ENCODE assay signal across 8 cellular contexts in genomic region chr17:74972973-74973328, GRCh38. TPM values are rescaled to one million over a fixed set of nuclear protein-coding genes. Genes with fewer than 3 reads are reported as not detected.
DNase-seq lines count a peak whose midpoint lies in the region; ATAC-seq and TF ChIP-seq lines count a peak whose summit lies in the region.

No MANE protein-coding gene starts in this region.

- ATAC-seq in HCT116: no peak
- no peak for ATAC-seq in activated T-cell treated with anti-CD3 and anti-CD28 coated beads, Interleukin-2, amount 50 U/mL, for 72 hours (replicated peaks in 1 of 2)
- ATAC-seq in stimulated activated naive CD8-positive, alpha-beta T cell treated with anti-CD3 and anti-CD28 coated beads, Interleukin-15, amount 100 ng/mL, for 72 hours: no peak
- ATAC-seq in HG03025 (IDR thresholded peaks at IDR 0.05; ENCODE audit: low FRiP score, unreplicated experiment): no peak

- POLR2A ChIA-PET in HCT116 (lab: Charles Lee): interaction anchor here (1.4 to 2.2 kb wide), 4 partner anchors 11 to 40 kb away, joined by 3 to 11 read pairs (median 4); partner anchors contain the start of genes CDR2L and MRPL58

- no peaks in the 10 kb centered on the region for H3K36me3 Mint-ChIP-seq in activated T-cell treated with anti-CD3 and anti-CD28 coated beads, Interleukin-2, amount 50 U/mL, for 72 hours (ENCODE audit: insufficient read depth in 2 of 2)
- no peaks in the 10 kb centered on the region for H3K36me3 Mint-ChIP-seq in immature natural killer cell

- CTCF ChIA-PET in HCT116 (lab: Charles Lee): interaction anchor here (0.8 to 4.5 kb wide), 7 partner anchors 9 to 229 kb away, joined by 3 to 36 read pairs (median 4); no protein-coding TSS in a partner anchor

- H3K4me1 ChIP-seq in HCT116 (ENCODE audit: control insufficient read depth in 1 of 2, insufficient read depth in 2 of 2, low read length in 2 of 2): peaks cover 36% of the 10 kb centered on the region in 2 experiments

- no peak overlapping the region for H3K9ac ChIP-seq in HCT116 (ENCODE audit: low read length)

- intact Hi-C loops in HCT116 (cut with micrococcal nuclease): no loop called here

- no peaks in the 10 kb centered on the region for H3K27me3 ChIP-seq in HCT116 (ENCODE audit: insufficient read depth, low read length)

- no peaks in the 10 kb centered on the region for H4K20me1 ChIP-seq in HCT116 (ENCODE audit: insufficient read depth)

- peaks cover 7% of the 10 kb centered on the region for H3K4me1 Mint-ChIP-seq in activated T-cell treated with anti-CD3 and anti-CD28 coated beads, Interleukin-2, amount 50 U/mL, for 72 hours (ENCODE audit: low read depth)
- peaks cover 4 to 6% of the 10 kb centered on the region in 2 donors for H3K4me1 Mint-ChIP-seq in immature natural killer cell
- peaks cover 15% of the 10 kb centered on the region for H3K4me1 Mint-ChIP-seq in stimulated activated naive CD8-positive, alpha-beta T cell treated with anti-CD3 and anti-CD28 coated beads, Interleukin-15, amount 100 ng/mL, for 72 hours

- H3K4me3 Mint-ChIP-seq in activated T-cell treated with anti-CD3 and anti-CD28 coated beads, Interleukin-2, amount 50 U/mL, for 72 hours: peak overlapping the region; percentile 89 to 94
- H3K4me3 Mint-ChIP-seq in immature natural killer cell: peak overlapping the region; percentile 83 to 95 (median 88)
- peak overlapping the region; percentile 86 to 88 for H3K4me3 Mint-ChIP-seq in stimulated activated naive CD8-positive, alpha-beta T cell treated with anti-CD3 and anti-CD28 coated beads, Interleukin-15, amount 100 ng/mL, for 72 hours

- RAD21 ChIA-PET in HCT116 (lab: Charles Lee; ENCODE audit: low non-redundant PET in 1 of 2, low total read pairs in 2 of 2, uncharacterized antibody in 2 of 2, unreplicated experiment in 2 of 2): interaction anchor here in 1 of 2 experiments (1.0 kb wide), 1 partner anchor 11 kb away, joined by 3 read pairs; no protein-coding TSS in a partner anchor

- H3K27me3 Mint-ChIP-seq in activated T-cell treated with anti-CD3 and anti-CD28 coated beads, Interleukin-2, amount 50 U/mL, for 72 hours (ENCODE audit: low read depth): peaks cover 11% of the 10 kb centered on the region
- peaks cover 6 to 24% (median 12%) of the 10 kb centered on the region in 3 donors for H3K27me3 Mint-ChIP-seq in immature natural killer cell (ENCODE audit: low read depth in 3 of 3)
- peaks cover 31% of the 10 kb centered on the region for H3K27me3 Mint-ChIP-seq in stimulated activated naive CD8-positive, alpha-beta T cell treated with anti-CD3 and anti-CD28 coated beads, Interleukin-15, amount 100 ng/mL, for 72 hours

- H3K9me2 ChIP-seq in HCT116 (ENCODE audit: insufficient read depth): no peaks in the 10 kb centered on the region

- H3K27ac ChIP-seq in HCT116 (ENCODE audit: low read depth, low read length): no peak overlapping the region

- peak overlapping the region; percentile 2 for H3K27ac Mint-ChIP-seq in activated T-cell treated with anti-CD3 and anti-CD28 coated beads, Interleukin-2, amount 50 U/mL, for 72 hours
- H3K27ac Mint-ChIP-seq in immature natural killer cell: peak overlapping the region in 3 of 6 donors; percentile 3 to 76 (median 62)
- peak overlapping the region in 1 of 2 donors; percentile 8 for H3K27ac Mint-ChIP-seq in stimulated activated naive CD8-positive, alpha-beta T cell treated with anti-CD3 and anti-CD28 coated beads, Interleukin-15, amount 100 ng/mL, for 72 hours

- no peaks in the 10 kb centered on the region for H3K79me2 ChIP-seq in HCT116 (ENCODE audit: insufficient read depth, low read length)

- H3K4me2 ChIP-seq in HCT116 (ENCODE audit: low read length): peak overlapping the region; percentile 98

- peak overlapping the region; percentile 87 for H2AFZ ChIP-seq in HCT116 (ENCODE audit: low read depth, low read length, poor library complexity, severe bottlenecking)

- TF ChIP-seq CTCF in HCT116 (IDR thresholded peaks at IDR 0.05 in 2 of 3, conservative IDR thresholded peaks at IDR 0.05 in 1 of 3; ENCODE audit: borderline replicate concordance in 1 of 3, insufficient read depth in 1 of 3, low read depth in 2 of 3, low read length in 2 of 3): no peak

- BruUV-seq in HCT116 (replicated peaks; lab: Mats Ljungman, UMichigan): no TSS peak

- no peak for TF ChIP-seq POLR2A in HCT116 (IDR thresholded peaks at IDR 0.05; ENCODE audit: borderline replicate concordance, extremely low read depth, insufficient read depth, insufficient read length)

- H3K9me3 Mint-ChIP-seq in activated T-cell treated with anti-CD3 and anti-CD28 coated beads, Interleukin-2, amount 50 U/mL, for 72 hours: no peaks in the 10 kb centered on the region
- no peaks in the 10 kb centered on the region for H3K9me3 Mint-ChIP-seq in immature natural killer cell
- no peaks in the 10 kb centered on the region for H3K9me3 Mint-ChIP-seq in stimulated activated naive CD8-positive, alpha-beta T cell treated with anti-CD3 and anti-CD28 coated beads, Interleukin-15, amount 100 ng/mL, for 72 hours

- no peak for DNase-seq in HCT116 (ENCODE audit: low read depth, low spot score)
- no peak for DNase-seq in activated T-cell treated with anti-CD3 and anti-CD28 coated beads, Interleukin-2, amount 50 U/mL, for 72 hours
- DNase-seq in immature natural killer cell: no peak
- no peak for DNase-seq in stimulated activated naive CD8-positive, alpha-beta T cell treated with anti-CD3 and anti-CD28 coated beads, Interleukin-15, amount 100 ng/mL, for 72 hours
- no peak for DNase-seq in AML-193 (lab: John Stamatoyannopoulos, UW)
- no peak for DNase-seq in NCI-H226
- DNase-seq in NOMO-1 (lab: John Stamatoyannopoulos, UW; ENCODE audit: unreplicated experiment in 2 of 2): no peak

- H3K4me3 ChIP-seq in HCT116 (replicated peaks in 1 of 2; ENCODE audit: low read depth in 1 of 2, low read length in 2 of 2): peak overlapping the region; percentile 80 to 84

- H3K9me3 ChIP-seq in HCT116 (ENCODE audit: control insufficient read depth in 1 of 2, insufficient read depth in 1 of 2, low read depth in 1 of 2, low read length in 2 of 2): no peaks in the 10 kb centered on the region

- no peaks in the 10 kb centered on the region for H3K36me3 ChIP-seq in HCT116 (ENCODE audit: control insufficient read depth in 1 of 2, insufficient read depth in 2 of 2, low read length in 2 of 2)

- no peak for TF ChIP-seq RAD21 in HCT116 (IDR thresholded peaks at IDR 0.05; ENCODE audit: low read depth)

TF ChIP-seq in HCT116, 20 proteins besides CTCF, POLR2A, EP300 and RAD21:
- TF ChIP-seq REST (IDR thresholded peaks at IDR 0.05; ENCODE audit: low read depth) (no peak), YY1 (IDR thresholded peaks at IDR 0.05; ENCODE audit: extremely low read depth, insufficient replicate concordance, low read depth, low read length) (no peak), TCF7L2 (IDR thresholded peaks at IDR 0.05; ENCODE audit: borderline replicate concordance, extremely low read depth, insufficient read depth, insufficient read length) (no peak), MAX (IDR thresholded peaks at IDR 0.05) (no peak)

RNA-seq across cellular contexts. Expression of gene HID1, which starts 0.4 kb away (rescaled TPM):
- 43.8 TPM for total RNA-seq in HCT116 (2021; ENCODE audit: unreplicated experiment)
- 37.7 and 58.1 TPM in 2 replicates for polyA plus RNA-seq in HCT116 (2012)
- total RNA-seq in activated T-cell treated with anti-CD3 and anti-CD28 coated beads, Interleukin-2, amount 50 U/mL, for 72 hours: 1 to 10 TPM; 7.3 to 7.4 TPM
- under 1 TPM in 2 of 3 donors, not detected in 1; 0.34 to 0.94 TPM for polyA plus RNA-seq in immature natural killer cell

RNA-seq across cellular contexts. Expression of gene CDR2L, which starts 14.5 kb away (rescaled TPM):
- 26.5 TPM for total RNA-seq in HCT116 (2021; ENCODE audit: unreplicated experiment)
- 16.9 and 17.4 TPM in 2 replicates for polyA plus RNA-seq in HCT116 (2012)
- total RNA-seq in activated T-cell treated with anti-CD3 and anti-CD28 coated beads, Interleukin-2, amount 50 U/mL, for 72 hours: under 1 TPM; 0.56 to 0.72 TPM
- not detected for polyA plus RNA-seq in immature natural killer cell

RNA-seq across cellular contexts. Expression of gene OTOP3, which starts 37.3 kb away (rescaled TPM):
- total RNA-seq in HCT116 (2021; ENCODE audit: unreplicated experiment): not detected
- not detected in 2 replicates for polyA plus RNA-seq in HCT116 (2012)
- not detected for total RNA-seq in activated T-cell treated with anti-CD3 and anti-CD28 coated beads, Interleukin-2, amount 50 U/mL, for 72 hours
- polyA plus RNA-seq in immature natural killer cell: not detected

RNA-seq across cellular contexts. Expression of gene MRPL58, which starts 39.5 kb away (rescaled TPM):
- total RNA-seq in HCT116 (2021; ENCODE audit: unreplicated experiment): 80.5 TPM
- polyA plus RNA-seq in HCT116 (2012): 82.8 and 104 TPM in 2 replicates
- total RNA-seq in activated T-cell treated with anti-CD3 and anti-CD28 coated beads, Interleukin-2, amount 50 U/mL, for 72 hours: 10 to 100 TPM; 39.1 to 50.6 TPM
- polyA plus RNA-seq in immature natural killer cell: 10 to 100 TPM; 32.4 to 52.3 (median 47.1) TPM

RNA-seq across cellular contexts. Expression of gene OTOP2, which starts 48.9 kb away (rescaled TPM):
- not detected for total RNA-seq in HCT116 (2021; ENCODE audit: unreplicated experiment)
- polyA plus RNA-seq in HCT116 (2012): 0.04 and 0.07 TPM in 2 replicates
- total RNA-seq in activated T-cell treated with anti-CD3 and anti-CD28 coated beads, Interleukin-2, amount 50 U/mL, for 72 hours: not detected
- not detected for polyA plus RNA-seq in immature natural killer cell

Comparison
In these comparisons a context has a peak if more than half of its experiments do, and no peak if none do; other contexts are left out.
1. RNA of gene CDR2L, which starts 14.5 kb away (total RNA-seq): 26.5 TPM in HCT116 (single experiment); 0.56 to 0.72 TPM in activated T-cell treated with anti-CD3 and anti-CD28 coated beads, Interleukin-2, amount 50 U/mL, for 72 hours; every median in the first group is over 10 times any median in the second.
2. Peak in every context shown above with its lines, with median percentiles within 50 percentile points of each other: H3K4me3 Mint-ChIP-seq.